16 cellular contexts compared by ENCODE assay signal in the genomic region with DNA sequence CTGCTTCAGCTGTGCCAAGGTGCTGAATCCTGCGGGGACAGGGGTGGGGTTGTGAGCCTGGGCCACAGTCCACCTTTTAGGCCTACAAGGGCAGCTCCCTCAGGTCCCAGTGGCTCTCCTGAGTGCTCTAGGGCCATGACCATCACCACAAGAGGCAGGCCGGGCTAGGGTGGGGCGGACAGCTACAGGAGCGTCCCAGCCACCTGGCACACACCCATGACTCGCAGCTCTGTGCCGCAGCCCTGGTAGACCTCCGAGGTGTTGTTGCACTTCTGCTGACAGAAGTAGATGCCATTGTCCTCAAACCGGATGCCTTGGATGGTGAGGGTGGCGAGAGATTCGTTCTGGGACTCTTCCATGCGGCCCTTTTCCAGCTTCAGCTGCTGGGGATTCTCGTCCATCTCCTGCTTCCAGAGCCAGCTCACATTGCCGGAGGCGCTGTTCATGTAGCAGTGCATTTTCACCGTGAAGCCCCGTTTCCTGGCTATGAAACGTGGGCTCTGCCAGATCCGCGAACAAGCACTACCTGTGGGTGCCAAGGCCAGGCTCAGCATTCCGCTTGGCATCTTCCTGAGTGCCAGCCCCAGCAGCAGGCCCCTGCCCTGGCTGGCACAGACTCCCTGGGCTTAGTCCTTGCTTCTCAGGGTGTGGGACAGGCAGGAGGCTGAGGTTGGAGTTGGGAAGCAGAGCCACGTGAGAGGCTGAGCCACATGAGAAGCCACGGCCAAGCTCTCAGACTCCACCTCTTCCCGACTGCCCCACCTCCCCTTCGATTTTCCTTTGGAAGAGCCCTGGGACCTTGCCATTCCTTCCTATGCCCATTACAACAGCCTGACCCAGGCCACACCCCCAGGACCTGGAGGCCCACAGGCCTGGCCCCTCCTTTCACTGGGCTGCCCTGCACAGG. TPM values are rescaled to one million over a fixed set of nuclear protein-coding genes. Genes with fewer than 3 reads are reported as not detected.
A peak's percentile ranks its signal among the peaks of the same experiment; 100 is the strongest.
DNase-seq lines count a peak whose midpoint lies in the region; ATAC-seq, FAIRE-seq and TF ChIP-seq lines count a peak whose summit lies in the region.
"Had no signal": no experiment of that assay in that cellular context is flagged by ENCODE, and none has a peak within 500 bp of the region (broad histone marks: within the 10 kb centered on the region; RNA-seq: fewer than 3 reads in every experiment).

No MANE protein-coding gene starts in this region.

- TF ChIP-seq POLR2A in stomach (IDR thresholded peaks at IDR 0.05): no peak

- H3K9me3 ChIP-seq in right cardiac atrium (ENCODE audit: control insufficient read depth, low read length) (no peaks in the 10 kb centered on the region), stomach (no peaks in the 10 kb centered on the region)
- H3K9me3 ChIP-seq: ascending aorta had no signal

- no peaks in the 10 kb centered on the region for H3K27me3 ChIP-seq in right cardiac atrium (ENCODE audit: control insufficient read depth, insufficient read depth)
- peaks cover 0 to 6% (median 0%) of the 10 kb centered on the region in 3 donors for H3K27me3 ChIP-seq in stomach
- H3K27me3 ChIP-seq: ascending aorta had no signal

- DNase-seq in activated CD4-positive, alpha-beta T cell treated with anti-CD3 and anti-CD28 coated beads, Interleukin-2, amount 10 ng/mL, durations not matched to agents 7 days and 5 days: no peak
- DNase-seq in activated CD4-positive, alpha-beta T cell treated with anti-CD3 and anti-CD28 coated beads, Interleukin-2, amount 50 U/mL, for 1 hour: no peak
- DNase-seq in WTC11 (ENCODE audit: low spot score): no peak
- peak; percentile 57 to 78 (median 65) for DNase-seq in right cardiac atrium
- no peak for DNase-seq in stomach
- no peak for DNase-seq in frontal cortex (ENCODE audit: low spot score in 2 of 2)
- no peak for DNase-seq in NOMO-1 treated with dmso at 0.1 percent for 144 hours (lab: John Stamatoyannopoulos, UW; ENCODE audit: unreplicated experiment)
- DNase-seq: ACHN, erythroblast, left colon, NCI-H1694 had no signal

- ATAC-seq in WTC11 (peak; percentile 49), right cardiac atrium (peak; percentile 56 to 82), HG02840 (IDR thresholded peaks at IDR 0.05; ENCODE audit: low FRiP score, unreplicated experiment) (no peak)
- ATAC-seq: left colon, Panc1 had no signal

- TF ChIP-seq CTCF in WTC11 (IDR thresholded peaks at IDR 0.05) (no peak), stomach (IDR thresholded peaks at IDR 0.05) (no peak)

- TF ChIP-seq EP300 in stomach (IDR thresholded peaks at IDR 0.05): no peak

- intact Hi-C loops in right cardiac atrium (cut with DNase I) (loop anchor here in 1 of 4 donors (10.0 kb wide), 1 partner anchor 95 kb away; the partner anchor contains the start of gene ICAM2), stomach (cut with DNase I; ENCODE audit: low total_unique reads) (loop anchor here (10.0 kb wide), 1 partner anchor 95 kb away; the partner anchor contains the start of gene ICAM2)

- H3K27me3 Mint-ChIP-seq in activated CD4-positive, alpha-beta T cell treated with anti-CD3 and anti-CD28 coated beads, Interleukin-2, amount 10 ng/mL, durations not matched to agents 7 days and 5 days: no peaks in the 10 kb centered on the region
- H3K27me3 Mint-ChIP-seq in WTC11 (ENCODE audit: low read depth): no peaks in the 10 kb centered on the region

- H3K4me1 ChIP-seq in right cardiac atrium (ENCODE audit: control insufficient read depth, insufficient read depth, low read length): no peaks in the 10 kb centered on the region
- peaks cover 0 to 21% (median 0%) of the 10 kb centered on the region in 4 donors for H3K4me1 ChIP-seq in stomach
- H3K4me1 ChIP-seq: ascending aorta had no signal

- peaks cover 29% of the 10 kb centered on the region for H3K4me1 Mint-ChIP-seq in activated CD4-positive, alpha-beta T cell treated with anti-CD3 and anti-CD28 coated beads, Interleukin-2, amount 10 ng/mL, durations not matched to agents 7 days and 5 days
- peaks cover 18% of the 10 kb centered on the region for H3K4me1 Mint-ChIP-seq in WTC11

- no peaks in the 10 kb centered on the region for H3K9me3 Mint-ChIP-seq in activated CD4-positive, alpha-beta T cell treated with anti-CD3 and anti-CD28 coated beads, Interleukin-2, amount 10 ng/mL, durations not matched to agents 7 days and 5 days
- no peaks in the 10 kb centered on the region for H3K9me3 Mint-ChIP-seq in WTC11

- H3K4me3 Mint-ChIP-seq in activated CD4-positive, alpha-beta T cell treated with anti-CD3 and anti-CD28 coated beads, Interleukin-2, amount 10 ng/mL, durations not matched to agents 7 days and 5 days: peak overlapping the region; percentile 95
- no peak overlapping the region for H3K4me3 Mint-ChIP-seq in WTC11

- CTCF ChIA-PET in activated CD4-positive, alpha-beta T cell treated with anti-CD3 and anti-CD28 coated beads, Interleukin-2, amount 10 ng/mL, durations not matched to agents 7 days and 5 days (lab: Charles Lee): interaction anchor here (0.5 to 7.7 kb wide), 10 partner anchors 10 to 204 kb away, joined by 3 to 38 read pairs (median 4); partner anchors contain the start of gene GH1
- CTCF ChIA-PET in WTC11 (lab: Charles Lee): interaction anchor here (1.0 to 6.3 kb wide), 13 partner anchors 10 to 361 kb away, joined by 3 to 87 read pairs (median 5); partner anchors contain the start of genes CSHL1 and GH1

- H3K27ac ChIP-seq in right cardiac atrium (ENCODE audit: low read length): no peak overlapping the region
- H3K27ac ChIP-seq in stomach: peak overlapping the region in 3 of 5 donors; percentile 15 to 42 (median 34)
- H3K27ac ChIP-seq: HL-60 had no signal

- peaks cover 8% of the 10 kb centered on the region for H3K36me3 Mint-ChIP-seq in activated CD4-positive, alpha-beta T cell treated with anti-CD3 and anti-CD28 coated beads, Interleukin-2, amount 10 ng/mL, durations not matched to agents 7 days and 5 days (ENCODE audit: low read depth)
- no peaks in the 10 kb centered on the region for H3K36me3 Mint-ChIP-seq in WTC11

- no peak for FAIRE-seq in frontal cortex (lab: Jason Lieb, UNC)

- H3K36me3 ChIP-seq in stomach: no peaks in the 10 kb centered on the region
- H3K36me3 ChIP-seq: ascending aorta had no signal

- POLR2A ChIA-PET in activated CD4-positive, alpha-beta T cell treated with anti-CD3 and anti-CD28 coated beads, Interleukin-2, amount 10 ng/mL, durations not matched to agents 7 days and 5 days (lab: Charles Lee): no interaction called here
- POLR2A ChIA-PET in WTC11 (lab: Charles Lee): interaction anchor here (1.1 kb wide), 1 partner anchor 10 kb away, joined by 3 read pairs; no protein-coding TSS in a partner anchor

- peak overlapping the region; percentile 19 for H3K27ac Mint-ChIP-seq in activated CD4-positive, alpha-beta T cell treated with anti-CD3 and anti-CD28 coated beads, Interleukin-2, amount 10 ng/mL, durations not matched to agents 7 days and 5 days
- no peak overlapping the region for H3K27ac Mint-ChIP-seq in WTC11

- H3K4me3 ChIP-seq in right cardiac atrium (ENCODE audit: low read length) (no peak overlapping the region), stomach (peak overlapping the region in 1 of 4 donors; percentile 46)
- H3K4me3 ChIP-seq: ascending aorta had no signal

- WGBS in right cardiac atrium: 85% methylated on average over 24 of the region's 24 CpGs
- WGBS in stomach, 5 donors: 85 to 89% (median 87%) methylated on average over 21 to 24 of the region's 24 CpGs

TF ChIP-seq in WTC11, 78 proteins besides CTCF, POLR2A, EP300 and RAD21 (continues in another document):
- TF ChIP-seq RORB (CRISPR knock-in tag; IDR thresholded peaks at IDR 0.05) (no peak), IRF2 (CRISPR knock-in tag; IDR thresholded peaks at IDR 0.05; ENCODE audit: borderline replicate concordance, low read depth) (no peak)

RNA-seq across cellular contexts. Expression of gene CD79B, which starts 2.0 kb away (rescaled TPM):
- total RNA-seq in activated CD4-positive, alpha-beta T cell treated with anti-CD3 and anti-CD28 coated beads, Interleukin-2, amount 10 ng/mL, durations not matched to agents 7 days and 5 days: 10 to 100 TPM; 34.6 to 39.9 TPM
- total RNA-seq in WTC11 (2021) (3.0 to 3.5 TPM (median 3.2 TPM) in 3 replicates), right cardiac atrium (1 to 10 TPM; 1.1 to 2.5 (median 2.1) TPM), stomach (1 to 10 TPM in 2 of 5 donors, not detected in 3; 4.8 to 5.3 TPM), frontal cortex (under 0.01 TPM)
- polyA plus RNA-seq in right cardiac atrium (2.7 TPM), stomach (1 to 10 TPM; 1.7 to 9.7 (median 8.1) TPM)
- total RNA-seq: ascending aorta had no signal

RNA-seq across cellular contexts. Expression of gene GH1, which starts 11.5 kb away (rescaled TPM):
- not detected for total RNA-seq in activated CD4-positive, alpha-beta T cell treated with anti-CD3 and anti-CD28 coated beads, Interleukin-2, amount 10 ng/mL, durations not matched to agents 7 days and 5 days
- total RNA-seq in WTC11 (2021) (not detected in 3 replicates), right cardiac atrium (not detected), stomach (not detected), frontal cortex (not detected)
- polyA plus RNA-seq in right cardiac atrium (not detected), stomach (not detected)
- total RNA-seq: activated CD8-positive, alpha-beta memory T cell treated with anti-CD3 and anti-CD28 coated beads for 36 hours; ascending aorta; left colon had no signal

RNA-seq across cellular contexts. Expression of gene CSHL1, which starts 19.1 kb away (rescaled TPM):
- not detected for total RNA-seq in activated CD4-positive, alpha-beta T cell treated with anti-CD3 and anti-CD28 coated beads, Interleukin-2, amount 10 ng/mL, durations not matched to agents 7 days and 5 days
- total RNA-seq in WTC11 (2021) (not detected in 3 replicates), right cardiac atrium (not detected), stomach (not detected), frontal cortex (not detected)
- polyA plus RNA-seq in right cardiac atrium (not detected), stomach (not detected)
- total RNA-seq: activated CD8-positive, alpha-beta memory T cell treated with anti-CD3 and anti-CD28 coated beads for 36 hours; ascending aorta; left colon had no signal

RNA-seq across cellular contexts. Expression of gene CSH1, which starts 33.7 kb away (rescaled TPM):
- not detected for total RNA-seq in activated CD4-positive, alpha-beta T cell treated with anti-CD3 and anti-CD28 coated beads, Interleukin-2, amount 10 ng/mL, durations not matched to agents 7 days and 5 days
- total RNA-seq in WTC11 (2021) (not detected in 3 replicates), right cardiac atrium (not detected), stomach (not detected), frontal cortex (not detected)
- polyA plus RNA-seq in right cardiac atrium (not detected), stomach (not detected)
- total RNA-seq: activated CD8-positive, alpha-beta memory T cell treated with anti-CD3 and anti-CD28 coated beads for 36 hours; ascending aorta; left colon had no signal

RNA-seq across cellular contexts. Expression of gene SCN4A, which starts 42.6 kb away (rescaled TPM):
- under 1 TPM; 0.04 to 0.17 TPM for total RNA-seq in activated CD4-positive, alpha-beta T cell treated with anti-CD3 and anti-CD28 coated beads, Interleukin-2, amount 10 ng/mL, durations not matched to agents 7 days and 5 days
- total RNA-seq in WTC11 (2021): 5.2 to 5.8 TPM (median 5.5 TPM) in 3 replicates
- 1 to 10 TPM; 1.7 to 5.8 (median 3.0) TPM for total RNA-seq in right cardiac atrium
- 1.6 TPM for polyA plus RNA-seq in right cardiac atrium
- total RNA-seq in stomach: 1 to 10 TPM in 3 of 5 donors, not detected in 2; 1.2 to 2.7 (median 2.4) TPM
- under 1 TPM; 0.05 to 0.31 (median 0.19) TPM for polyA plus RNA-seq in stomach
- not detected for total RNA-seq in frontal cortex

Comparison
In these comparisons a context has a peak if more than half of its experiments do, and no peak if none do; other contexts are left out.
1. DNase-seq: peak in right cardiac atrium (3 of 3); none in activated CD4-positive, alpha-beta T cell treated with anti-CD3 and anti-CD28 coated beads, Interleukin-2, amount 10 ng/mL, durations not matched to agents 7 days and 5 days (single experiment), activated CD4-positive, alpha-beta T cell treated with anti-CD3 and anti-CD28 coated beads, Interleukin-2, amount 50 U/mL, for 1 hour (single experiment), WTC11 (single experiment), stomach (single experiment), frontal cortex (0 of 2) and NOMO-1 treated with dmso at 0.1 percent for 144 hours (single experiment).